ENCODE assay signal across 1 cellular context in the genomic region with DNA sequence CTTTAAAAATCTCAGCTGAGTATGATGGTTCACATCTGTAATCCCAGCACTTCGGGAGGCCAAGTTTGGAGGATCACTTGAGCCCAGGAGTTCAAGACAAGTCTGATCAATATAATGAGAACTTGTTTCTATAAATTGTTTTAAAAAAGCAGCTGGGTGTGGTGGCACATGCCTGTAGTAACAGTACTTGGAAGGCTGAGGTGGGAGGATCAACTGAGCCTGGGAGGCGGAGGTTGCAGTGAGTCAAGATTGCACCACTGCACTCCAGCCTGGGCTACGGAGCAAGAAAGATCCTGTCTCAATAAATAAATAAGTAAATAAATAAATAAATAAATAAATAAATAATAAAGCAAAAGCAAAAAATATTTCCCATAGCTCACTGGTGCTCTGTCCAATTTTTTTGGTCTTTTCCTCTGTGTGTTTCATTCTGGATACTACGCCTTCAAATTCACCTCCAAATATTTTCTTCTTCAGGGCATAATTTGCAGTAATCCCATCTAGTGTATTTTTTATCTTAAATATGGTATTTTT.
TF ChIP-seq lines count a peak whose summit lies in the region.

No MANE protein-coding gene starts in this region.

TF ChIP-seq in HEK293, 187 proteins besides CTCF, POLR2A, EP300 and RAD21 (continued from another document):
- TF ChIP-seq, protein P1, sequence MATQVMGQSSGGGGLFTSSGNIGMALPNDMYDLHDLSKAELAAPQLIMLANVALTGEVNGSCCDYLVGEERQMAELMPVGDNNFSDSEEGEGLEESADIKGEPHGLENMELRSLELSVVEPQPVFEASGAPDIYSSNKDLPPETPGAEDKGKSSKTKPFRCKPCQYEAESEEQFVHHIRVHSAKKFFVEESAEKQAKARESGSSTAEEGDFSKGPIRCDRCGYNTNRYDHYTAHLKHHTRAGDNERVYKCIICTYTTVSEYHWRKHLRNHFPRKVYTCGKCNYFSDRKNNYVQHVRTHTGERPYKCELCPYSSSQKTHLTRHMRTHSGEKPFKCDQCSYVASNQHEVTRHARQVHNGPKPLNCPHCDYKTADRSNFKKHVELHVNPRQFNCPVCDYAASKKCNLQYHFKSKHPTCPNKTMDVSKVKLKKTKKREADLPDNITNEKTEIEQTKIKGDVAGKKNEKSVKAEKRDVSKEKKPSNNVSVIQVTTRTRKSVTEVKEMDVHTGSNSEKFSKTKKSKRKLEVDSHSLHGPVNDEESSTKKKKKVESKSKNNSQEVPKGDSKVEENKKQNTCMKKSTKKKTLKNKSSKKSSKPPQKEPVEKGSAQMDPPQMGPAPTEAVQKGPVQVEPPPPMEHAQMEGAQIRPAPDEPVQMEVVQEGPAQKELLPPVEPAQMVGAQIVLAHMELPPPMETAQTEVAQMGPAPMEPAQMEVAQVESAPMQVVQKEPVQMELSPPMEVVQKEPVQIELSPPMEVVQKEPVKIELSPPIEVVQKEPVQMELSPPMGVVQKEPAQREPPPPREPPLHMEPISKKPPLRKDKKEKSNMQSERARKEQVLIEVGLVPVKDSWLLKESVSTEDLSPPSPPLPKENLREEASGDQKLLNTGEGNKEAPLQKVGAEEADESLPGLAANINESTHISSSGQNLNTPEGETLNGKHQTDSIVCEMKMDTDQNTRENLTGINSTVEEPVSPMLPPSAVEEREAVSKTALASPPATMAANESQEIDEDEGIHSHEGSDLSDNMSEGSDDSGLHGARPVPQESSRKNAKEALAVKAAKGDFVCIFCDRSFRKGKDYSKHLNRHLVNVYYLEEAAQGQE (tag by site-specific recombination; IDR thresholded peaks at IDR 0.05), result no peak
TF ChIP-seq in HEK293: peak in this region for 10.
